Comparison of ENCODE assay signal across 15 cellular contexts in genomic region chr7:22208806-22209205, GRCh38.
DNase-seq lines count a peak whose midpoint lies in the region; FAIRE-seq and TF ChIP-seq lines count a peak whose summit lies in the region.
"Had no signal": no experiment of that assay in that cellular context is flagged by ENCODE, and none has a peak within 500 bp of the region (broad histone marks: within the 10 kb centered on the region; RNA-seq: fewer than 3 reads in every experiment).

No MANE protein-coding gene starts in this region.

- no peaks in the 10 kb centered on the region for H3K9me3 Mint-ChIP-seq in MCF 10A (ENCODE audit: unreplicated experiment)
- H3K9me3 Mint-ChIP-seq: CD8-positive, alpha-beta T cell had no signal

- H3K79me2 ChIP-seq in parathyroid adenoma = peaks cover 51% of the 10 kb centered on the region

- POLR2A ChIA-PET in MCF 10A (lab: Yijun Ruan, JAX) = interaction anchor here (0.7 kb wide), 1 partner anchor 55 kb away, joined by 3 read pairs; no protein-coding TSS in a partner anchor

- TF ChIP-seq POLR2A in breast epithelium (IDR thresholded peaks at IDR 0.05) (no peak), H54 (IDR thresholded peaks at IDR 0.05; ENCODE audit: low read depth, low read length) (no peak)

- H3K36me3 ChIP-seq in breast epithelium (no peaks in the 10 kb centered on the region), parathyroid adenoma (ENCODE audit: control insufficient read depth, insufficient read depth, low read length) (no peaks in the 10 kb centered on the region)

- no peak overlapping the region for H3K4me2 ChIP-seq in parathyroid adenoma (ENCODE audit: low read length)

- H3K27ac ChIP-seq in breast epithelium = no peak overlapping the region
- H3K27ac ChIP-seq in epithelial cell of prostate = no peak overlapping the region
- H3K27ac ChIP-seq in parathyroid adenoma = peak overlapping the region; percentile 94
- H3K27ac ChIP-seq: 22Rv1 had no signal

- H3K9me3 ChIP-seq in breast epithelium (no peaks in the 10 kb centered on the region), parathyroid adenoma (ENCODE audit: control insufficient read depth, low read length) (no peaks in the 10 kb centered on the region)

- no peaks in the 10 kb centered on the region for H3K27me3 Mint-ChIP-seq in MCF 10A (ENCODE audit: insufficient read depth, unreplicated experiment)

- intact Hi-C loops in MCF 10A (cut with micrococcal nuclease) = no loop called here
- intact Hi-C loops in breast epithelium (cut with DNase I; ENCODE audit: low total_unique reads) = no loop called here

- no peak overlapping the region for H3K27ac Mint-ChIP-seq in MCF 10A (ENCODE audit: low read depth, unreplicated experiment)
- H3K27ac Mint-ChIP-seq: CD8-positive, alpha-beta T cell had no signal

- DNase-seq in MCF 10A (ENCODE audit: unreplicated experiment) (peak; percentile 26), breast epithelium (ENCODE audit: low spot score in 2 of 2) (no peak), epithelial cell of prostate (ENCODE audit: low read depth, low spot score) (peak; percentile 5), inferior parietal cortex (ENCODE audit: extremely low spot score) (no peak), NCI-H2081 (lab: John Stamatoyannopoulos, UW) (no peak), H54 (ENCODE audit: insufficient read length, low spot score) (no peak), NCI-H2171 (lab: John Stamatoyannopoulos, UW) (no peak)
- DNase-seq: CD8-positive, alpha-beta T cell; DMS79; NCI-H1417 treated with DMSO at 0.1 percent for 48 hours; NCI-H1930; NCI-H748 treated with DMSO at 0.1 percent for 48 hours had no signal

- no peak for FAIRE-seq in H54 (lab: Jason Lieb, UNC)
- FAIRE-seq: K562 had no signal

- H3K27me3 ChIP-seq in breast epithelium (no peaks in the 10 kb centered on the region), parathyroid adenoma (ENCODE audit: control insufficient read depth, insufficient read depth, low read length) (no peaks in the 10 kb centered on the region)

- TF ChIP-seq CTCF in MCF 10A (IDR thresholded peaks at IDR 0.05; ENCODE audit: unreplicated experiment) = no peak
- no peak for TF ChIP-seq CTCF in breast epithelium (IDR thresholded peaks at IDR 0.05)
- no peak for TF ChIP-seq CTCF in parathyroid adenoma (IDR thresholded peaks at IDR 0.05)

- CTCF ChIA-PET in MCF 10A (lab: Yijun Ruan, JAX) = interaction anchor here (0.6 to 1.2 kb wide), 4 partner anchors 68 to 1267 kb away, joined by 3 to 5 read pairs (median 3); no protein-coding TSS in a partner anchor

- H3K9ac ChIP-seq in parathyroid adenoma = no peak overlapping the region

- H3K4me3 Mint-ChIP-seq in MCF 10A (ENCODE audit: unreplicated experiment) = no peak overlapping the region
- H3K4me3 Mint-ChIP-seq: CD8-positive, alpha-beta T cell had no signal

- H3K36me3 Mint-ChIP-seq in MCF 10A (ENCODE audit: insufficient read depth, unreplicated experiment) = peaks cover 7% of the 10 kb centered on the region
- H3K36me3 Mint-ChIP-seq: CD8-positive, alpha-beta T cell had no signal

- no peak overlapping the region for H2AFZ ChIP-seq in parathyroid adenoma

- H3K4me3 ChIP-seq in breast epithelium (no peak overlapping the region), parathyroid adenoma (ENCODE audit: low read depth, low read length) (no peak overlapping the region)
- H3K4me3 ChIP-seq: K562 had no signal

- peaks cover 13% of the 10 kb centered on the region for H3K4me1 Mint-ChIP-seq in MCF 10A (ENCODE audit: insufficient read depth, unreplicated experiment)

- H3K4me1 ChIP-seq in breast epithelium (peaks cover 0 to 13% of the 10 kb centered on the region in 2 donors), parathyroid adenoma (peaks cover 70% of the 10 kb centered on the region)

- no TSS peak for BruUV-seq in MCF 10A (replicated peaks; lab: Mats Ljungman, UMichigan)

Comparison
In these comparisons a context has a peak if more than half of its experiments do, and no peak if none do; other contexts are left out.
1. DNase-seq: peak in MCF 10A (single experiment) and epithelial cell of prostate (single experiment); none in breast epithelium (0 of 2), inferior parietal cortex (single experiment), NCI-H2081 (0 of 2), H54 (single experiment) and NCI-H2171 (single experiment).